10 cellular contexts compared by ENCODE assay signal in the genomic region with DNA sequence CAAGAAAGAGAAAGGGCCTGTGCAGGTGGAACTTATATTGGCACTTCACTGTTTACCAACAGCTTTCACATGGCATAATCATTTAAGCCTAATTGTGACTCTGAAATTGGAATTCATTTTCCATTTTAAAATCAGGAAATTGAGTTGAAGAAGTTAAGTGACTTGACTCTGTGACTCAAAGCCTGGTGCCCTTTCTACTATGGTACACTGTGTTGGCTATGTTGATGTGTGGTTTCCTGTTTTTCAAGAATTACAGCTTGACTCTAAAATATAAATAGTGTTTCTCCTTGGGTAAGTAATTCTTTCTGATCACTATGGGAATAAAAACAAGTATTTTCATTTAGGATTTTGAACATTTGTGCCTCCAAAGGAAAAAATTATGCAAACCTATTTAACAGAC. TPM values are rescaled to one million over a fixed set of nuclear protein-coding genes. Genes with fewer than 3 reads are reported as not detected.
DNase-seq lines count a peak whose midpoint lies in the region; ATAC-seq, FAIRE-seq and TF ChIP-seq lines count a peak whose summit lies in the region.
"Had no signal": no experiment of that assay in that cellular context is flagged by ENCODE, and none has a peak within 500 bp of the region (broad histone marks: within the 10 kb centered on the region; RNA-seq: fewer than 3 reads in every experiment).

No MANE protein-coding gene starts in this region.

- no peaks in the 10 kb centered on the region for H3K9me3 Mint-ChIP-seq in activated naive CD4-positive, alpha-beta T cell treated with anti-CD3 and anti-CD28 coated beads, Interleukin-2, amount 10 ng/mL, durations not matched to agents 7 days and 5 days
- no peaks in the 10 kb centered on the region for H3K9me3 Mint-ChIP-seq in activated T-helper 2 cell treated with anti-CD3 and anti-CD28 coated beads, Interferon-gamma antibody, Interleukin-2, Interleukin-4, amounts not matched to agents 10 μg/mL and 5 μg/mL and 100 μg/mL, durations not matched to agents 14 hours and 24 hours and 36 hours

- peaks cover 72% of the 10 kb centered on the region for H3K4me1 ChIP-seq in HepG2 (ENCODE audit: insufficient read depth, low read length)
- peaks cover 39% of the 10 kb centered on the region for H3K4me1 ChIP-seq in upper lobe of right lung

- no peaks in the 10 kb centered on the region for H4K20me1 ChIP-seq in HepG2 (ENCODE audit: insufficient read depth, low read length)

- H2AFZ ChIP-seq in HepG2 (ENCODE audit: low read length) = no peak overlapping the region

- H3K27ac ChIP-seq in HepG2 (ENCODE audit: extremely low read length, insufficient read depth, low read length) (peak overlapping the region; percentile 7), upper lobe of right lung (peak overlapping the region; percentile 64)
- H3K27ac ChIP-seq: C4-2B had no signal

- TF ChIP-seq POLR2A in HepG2 (IDR thresholded peaks at IDR 0.05; ENCODE audit: insufficient read depth in 1 of 2, low read depth in 2 of 2, low read length in 2 of 2) = no peak

- no peak for TF ChIP-seq RAD21 in HepG2 (CRISPR knock-in tag; IDR thresholded peaks at IDR 0.05)

- H3K27ac Mint-ChIP-seq in activated naive CD4-positive, alpha-beta T cell treated with anti-CD3 and anti-CD28 coated beads, Interleukin-2, amount 10 ng/mL, durations not matched to agents 7 days and 5 days = peak overlapping the region; percentile 89
- H3K27ac Mint-ChIP-seq in activated T-helper 2 cell treated with anti-CD3 and anti-CD28 coated beads, Interferon-gamma antibody, Interleukin-2, Interleukin-4, amounts not matched to agents 10 μg/mL and 5 μg/mL and 100 μg/mL, durations not matched to agents 14 hours and 24 hours and 36 hours = peak overlapping the region; percentile 91

- peaks cover 77% of the 10 kb centered on the region for H3K79me2 ChIP-seq in HepG2 (ENCODE audit: insufficient read depth, low read length)

- H3K27me3 ChIP-seq in HepG2 (ENCODE audit: control insufficient read depth in 1 of 2, insufficient read depth in 2 of 2, low read length in 2 of 2) = no peaks in the 10 kb centered on the region; a peak in 1 of 5 replicates
- no peaks in the 10 kb centered on the region for H3K27me3 ChIP-seq in upper lobe of right lung

- H3K36me3 ChIP-seq in HepG2 (replicated peaks in 1 of 2; ENCODE audit: control insufficient read depth in 1 of 2, insufficient read depth in 2 of 2, low read length in 2 of 2) (no peaks in the 10 kb centered on the region), upper lobe of right lung (no peaks in the 10 kb centered on the region)

- TF ChIP-seq EP300 in HepG2 (IDR thresholded peaks at IDR 0.05; ENCODE audit: low read depth in 2 of 2, low read length in 2 of 2) (no peak), HepG2 (CRISPR knock-in tag; IDR thresholded peaks at IDR 0.05; ENCODE audit: borderline replicate concordance) (no peak)

- no peaks in the 10 kb centered on the region for H3K27me3 Mint-ChIP-seq in activated naive CD4-positive, alpha-beta T cell treated with anti-CD3 and anti-CD28 coated beads, Interleukin-2, amount 10 ng/mL, durations not matched to agents 7 days and 5 days
- H3K27me3 Mint-ChIP-seq in activated T-helper 2 cell treated with anti-CD3 and anti-CD28 coated beads, Interferon-gamma antibody, Interleukin-2, Interleukin-4, amounts not matched to agents 10 μg/mL and 5 μg/mL and 100 μg/mL, durations not matched to agents 14 hours and 24 hours and 36 hours (ENCODE audit: low read depth) = no peaks in the 10 kb centered on the region

- no peak for FAIRE-seq in HepG2 (lab: Jason Lieb, UNC)

- POLR2A ChIA-PET in HepG2 (lab: Yijun Ruan, JAX) = interaction anchor here (0.5 to 3.6 kb wide), 3 partner anchors 20 to 67 kb away, joined by 3 to 18 read pairs (median 4); no protein-coding TSS in a partner anchor

- H3K4me3 ChIP-seq in HepG2 (replicated peaks in 1 of 3; ENCODE audit: insufficient read depth in 1 of 3, low read depth in 2 of 3, low read length in 3 of 3) = peak overlapping the region in 1 of 3 experiments; percentile 31; a peak in 1 of 6 replicates
- H3K4me3 ChIP-seq in upper lobe of right lung = no peak overlapping the region

- ATAC-seq in HepG2 (no peak), upper lobe of right lung (no peak), HG03520 (IDR thresholded peaks at IDR 0.05; ENCODE audit: unreplicated experiment) (no peak), GM21576 (IDR thresholded peaks at IDR 0.05; ENCODE audit: unreplicated experiment) (no peak)

- TF ChIP-seq CTCF in HepG2 (CRISPR knock-in tag; IDR thresholded peaks at IDR 0.05) (no peak), upper lobe of right lung (IDR thresholded peaks at IDR 0.05) (no peak)

- H3K9ac ChIP-seq in HepG2 (ENCODE audit: insufficient read depth, low read depth, low read length) = no peak overlapping the region; the same call in 1 of the 2 replicates

- CTCF ChIA-PET in activated naive CD4-positive, alpha-beta T cell treated with anti-CD3 and anti-CD28 coated beads, Interleukin-2, amount 10 ng/mL, durations not matched to agents 7 days and 5 days (lab: Charles Lee) = interaction anchor here (0.5 to 4.2 kb wide), 6 partner anchors 17 to 67 kb away, joined by 3 to 26 read pairs (median 4); no protein-coding TSS in a partner anchor
- CTCF ChIA-PET in HepG2 (lab: Yijun Ruan, JAX; ENCODE audit: low intra/inter-chr PET ratio, low total read pairs) = no interaction called here

- peak overlapping the region; percentile 11 for H3K4me3 Mint-ChIP-seq in activated naive CD4-positive, alpha-beta T cell treated with anti-CD3 and anti-CD28 coated beads, Interleukin-2, amount 10 ng/mL, durations not matched to agents 7 days and 5 days
- peak overlapping the region; percentile 68 for H3K4me3 Mint-ChIP-seq in activated T-helper 2 cell treated with anti-CD3 and anti-CD28 coated beads, Interferon-gamma antibody, Interleukin-2, Interleukin-4, amounts not matched to agents 10 μg/mL and 5 μg/mL and 100 μg/mL, durations not matched to agents 14 hours and 24 hours and 36 hours (ENCODE audit: low read depth)

- DNase-seq in activated naive CD4-positive, alpha-beta T cell treated with anti-CD3 and anti-CD28 coated beads, Interleukin-2, amount 10 ng/mL, durations not matched to agents 7 days and 5 days = no peak
- DNase-seq in activated naive CD4-positive, alpha-beta T cell (lab: John Stamatoyannopoulos, UW) = no peak
- DNase-seq in activated T-helper 2 cell treated with anti-CD3 and anti-CD28 coated beads, Interferon-gamma antibody, Interleukin-2, Interleukin-4, amounts not matched to agents 10 μg/mL and 5 μg/mL and 100 μg/mL, durations not matched to agents 14 hours and 24 hours and 36 hours (ENCODE audit: low spot score) = no peak
- DNase-seq in HepG2 (ENCODE audit: low spot score) (no peak), upper lobe of right lung (no peak), NCI-H748 treated with DMSO at 0.1 percent for 48 hours (lab: John Stamatoyannopoulos, UW) (no peak)

- in situ Hi-C loops in HepG2 (cut with HindIII; ENCODE audit: extremely low pct_ligation_motif_present, low pct_unique_long_range_greater_than_20kb) = loop anchor here (5.0 kb wide), 1 partner anchor 68 kb away; no protein-coding TSS in a partner anchor

- peaks cover 15% of the 10 kb centered on the region for H3K36me3 Mint-ChIP-seq in activated naive CD4-positive, alpha-beta T cell treated with anti-CD3 and anti-CD28 coated beads, Interleukin-2, amount 10 ng/mL, durations not matched to agents 7 days and 5 days
- peaks cover 4% of the 10 kb centered on the region for H3K36me3 Mint-ChIP-seq in activated T-helper 2 cell treated with anti-CD3 and anti-CD28 coated beads, Interferon-gamma antibody, Interleukin-2, Interleukin-4, amounts not matched to agents 10 μg/mL and 5 μg/mL and 100 μg/mL, durations not matched to agents 14 hours and 24 hours and 36 hours (ENCODE audit: low read depth)

- no peaks in the 10 kb centered on the region for H3K9me3 ChIP-seq in HepG2 (ENCODE audit: low read length)
- no peaks in the 10 kb centered on the region for H3K9me3 ChIP-seq in upper lobe of right lung

- H3K4me2 ChIP-seq in HepG2 (ENCODE audit: low read depth, low read length) = peak overlapping the region; percentile 55

- peaks cover 60% of the 10 kb centered on the region for H3K4me1 Mint-ChIP-seq in activated naive CD4-positive, alpha-beta T cell treated with anti-CD3 and anti-CD28 coated beads, Interleukin-2, amount 10 ng/mL, durations not matched to agents 7 days and 5 days
- H3K4me1 Mint-ChIP-seq in activated T-helper 2 cell treated with anti-CD3 and anti-CD28 coated beads, Interferon-gamma antibody, Interleukin-2, Interleukin-4, amounts not matched to agents 10 μg/mL and 5 μg/mL and 100 μg/mL, durations not matched to agents 14 hours and 24 hours and 36 hours (ENCODE audit: low read depth) = peaks cover 45% of the 10 kb centered on the region

- intact Hi-C loops in activated T-helper 2 cell treated with anti-CD3 and anti-CD28 coated beads, Interferon-gamma antibody, Interleukin-2, Interleukin-4, amounts not matched to agents 10 μg/mL and 5 μg/mL and 100 μg/mL, durations not matched to agents 14 hours and 24 hours and 36 hours (cut with micrococcal nuclease) = loop anchor here (1.0 to 5.0 kb wide), 4 partner anchors 18 to 1343 kb away; partner anchors contain the start of gene PPM1K
- intact Hi-C loops in HepG2 (cut with micrococcal nuclease; ENCODE audit: unreplicated experiment) = loop anchor here (5.0 kb wide), 2 partner anchors 153 to 168 kb away; no protein-coding TSS in a partner anchor
- intact Hi-C loops in upper lobe of right lung (cut with DNase I) = loop anchor here (10.0 kb wide), 1 partner anchor 66 kb away; no protein-coding TSS in a partner anchor

- BruUV-seq in HepG2 (replicated peaks; lab: Mats Ljungman, UMichigan) = no TSS peak

RNA-seq across cellular contexts. Expression of gene AFF1, which starts 4.3 kb away (rescaled TPM):
- total RNA-seq in activated T-helper 2 cell treated with anti-CD3 and anti-CD28 coated beads, Interferon-gamma antibody, Interleukin-2, Interleukin-4, amounts not matched to agents 10 μg/mL and 5 μg/mL and 100 μg/mL, durations not matched to agents 14 hours and 24 hours and 36 hours = 60.4 and 63.0 TPM in 2 replicates
- total RNA-seq in HepG2 (2016; rRNA removed; fragmentation: Illumina TruSeq; extraction: Trizol) (15.9 and 19.6 TPM in 2 replicates), upper lobe of right lung (103 TPM)
- total RNA-seq in HepG2 (2016; cell fraction: cytosol; rRNA removed; fragmentation: Illumina TruSeq; extraction: Trizol; ENCODE audit: low read depth) = 65.4 and 76.1 TPM in 2 replicates
- total RNA-seq in HepG2 (2016; cell fraction: insoluble cytoplasmic fraction; rRNA removed; fragmentation: Illumina TruSeq; extraction: Trizol) = 14.5 and 14.6 TPM in 2 replicates
- 51.6 and 53.5 TPM in 2 replicates for total RNA-seq in HepG2 (2016; cell fraction: membrane; rRNA removed; fragmentation: Illumina TruSeq; extraction: Trizol)
- total RNA-seq in HepG2 (2016; cell fraction: nucleus; rRNA removed; fragmentation: Illumina TruSeq; extraction: Trizol) = 25.2 and 33.9 TPM in 2 replicates
- 13.8 and 15.5 TPM in 2 replicates for polyA plus RNA-seq in HepG2 (2011; rRNA removed)
- polyA plus RNA-seq in HepG2 (2011; cell fraction: cytosol; rRNA removed) = 7.7 and 8.8 TPM in 2 replicates
- 33.4 and 42.0 TPM in 2 replicates for polyA plus RNA-seq in HepG2 (2011; cell fraction: nucleus; rRNA removed)
- 13.2 and 14.7 TPM in 2 replicates for polyA plus RNA-seq in HepG2 (2012)
- 1.8 TPM in 2 replicates for polyA plus RNA-seq in HepG2 (2016; cell fraction: cytosol; fragmentation: Illumina TruSeq; extraction: Trizol; ENCODE audit: low read depth)
- 10.9 and 12.7 TPM in 2 replicates for polyA plus RNA-seq in HepG2 (2016; cell fraction: insoluble cytoplasmic fraction; fragmentation: Illumina TruSeq; extraction: Trizol; ENCODE audit: low read depth)
- polyA plus RNA-seq in HepG2 (2016; cell fraction: membrane; fragmentation: Illumina TruSeq; extraction: Trizol; ENCODE audit: low read depth) = 1.7 and 2.9 TPM in 2 replicates
- 16.5 and 19.7 TPM in 2 replicates for polyA plus RNA-seq in HepG2 (2016; cell fraction: nucleus; fragmentation: Illumina TruSeq; extraction: Trizol; ENCODE audit: insufficient read depth, low read depth)
- 65.4 and 78.4 TPM in 2 replicates for polyA minus RNA-seq in HepG2 (2011; rRNA and poly(A)+ RNA removed; ENCODE audit: low replicate concordance)
- polyA minus RNA-seq in HepG2 (2011; cell fraction: cytosol; rRNA and poly(A)+ RNA removed) = 32.3 and 37.4 TPM in 2 replicates
- polyA minus RNA-seq in HepG2 (2011; cell fraction: nucleus; rRNA and poly(A)+ RNA removed) = 92.7 and 94.2 TPM in 2 replicates

RNA-seq across cellular contexts. Expression of gene C4orf36, which starts 46.9 kb away (rescaled TPM):
- not detected in 2 replicates for total RNA-seq in activated T-helper 2 cell treated with anti-CD3 and anti-CD28 coated beads, Interferon-gamma antibody, Interleukin-2, Interleukin-4, amounts not matched to agents 10 μg/mL and 5 μg/mL and 100 μg/mL, durations not matched to agents 14 hours and 24 hours and 36 hours
- not detected in 2 replicates for total RNA-seq in HepG2 (2016; rRNA removed; fragmentation: Illumina TruSeq; extraction: Trizol)
- 0.44 TPM in 1 of 2 replicates, not detected in the other for total RNA-seq in HepG2 (2016; cell fraction: cytosol; rRNA removed; fragmentation: Illumina TruSeq; extraction: Trizol; ENCODE audit: low read depth)
- not detected in 2 replicates for total RNA-seq in HepG2 (2016; cell fraction: insoluble cytoplasmic fraction; rRNA removed; fragmentation: Illumina TruSeq; extraction: Trizol)
- total RNA-seq in HepG2 (2016; cell fraction: membrane; rRNA removed; fragmentation: Illumina TruSeq; extraction: Trizol) = 0.40 TPM in 1 of 2 replicates, not detected in the other
- not detected in 2 replicates for total RNA-seq in HepG2 (2016; cell fraction: nucleus; rRNA removed; fragmentation: Illumina TruSeq; extraction: Trizol)
- polyA plus RNA-seq in HepG2 (2011; rRNA removed) = 0.25 and 0.63 TPM in 2 replicates
- polyA plus RNA-seq in HepG2 (2011; cell fraction: cytosol; rRNA removed) = 0.12 and 0.15 TPM in 2 replicates
- polyA plus RNA-seq in HepG2 (2011; cell fraction: nucleus; rRNA removed) = not detected in 2 replicates
- polyA plus RNA-seq in HepG2 (2012) = 0.19 TPM in 1 of 2 replicates, not detected in the other
- 0.60 and 0.75 TPM in 2 replicates for polyA plus RNA-seq in HepG2 (2016; cell fraction: cytosol; fragmentation: Illumina TruSeq; extraction: Trizol; ENCODE audit: low read depth)
- polyA plus RNA-seq in HepG2 (2016; cell fraction: insoluble cytoplasmic fraction; fragmentation: Illumina TruSeq; extraction: Trizol; ENCODE audit: low read depth) = not detected in 2 replicates
- polyA plus RNA-seq in HepG2 (2016; cell fraction: membrane; fragmentation: Illumina TruSeq; extraction: Trizol; ENCODE audit: low read depth) = 0.40 and 0.87 TPM in 2 replicates
- polyA plus RNA-seq in HepG2 (2016; cell fraction: nucleus; fragmentation: Illumina TruSeq; extraction: Trizol; ENCODE audit: insufficient read depth, low read depth) = not detected in 2 replicates
- polyA minus RNA-seq in HepG2 (2011; rRNA and poly(A)+ RNA removed; ENCODE audit: low replicate concordance) = 1.2 TPM in 1 of 2 replicates, not detected in the other
- polyA minus RNA-seq in HepG2 (2011; cell fraction: cytosol; rRNA and poly(A)+ RNA removed) = not detected in 2 replicates
- polyA minus RNA-seq in HepG2 (2011; cell fraction: nucleus; rRNA and poly(A)+ RNA removed) = not detected in 2 replicates
- total RNA-seq in upper lobe of right lung = 2.3 TPM
- total RNA-seq: RPMI7951 had no signal
